In genomic region chr1:244048566-244049141, GRCh38 we compare ENCODE assay signal across 8 cellular contexts. TPM values are rescaled to one million over a fixed set of nuclear protein-coding genes. Genes with fewer than 3 reads are reported as not detected.
DNase-seq lines count a peak whose midpoint lies in the region; ATAC-seq and TF ChIP-seq lines count a peak whose summit lies in the region.

No MANE protein-coding gene starts in this region.

- peaks cover 8% of the 10 kb centered on the region for H3K9me3 Mint-ChIP-seq in glutamatergic neuron (ENCODE audit: unreplicated experiment)

- DNase-seq in GM06990 (ENCODE audit: extremely low read depth, insufficient read length) (no peak), MG63 (no peak), dorsolateral prefrontal cortex (no peak), posterior vena cava (ENCODE audit: low spot score) (peak; percentile 89), A172 (ENCODE audit: low spot score) (no peak), glutamatergic neuron (no peak)
- DNase-seq in stimulated activated CD4-positive, alpha-beta T cell treated with anti-CD3 and anti-CD28 coated beads, Interleukin-4, amount 100 ng/mL, for 24 hours: no peak

- H3K36me3 ChIP-seq in GM06990 (ENCODE audit: control insufficient read depth, insufficient read depth, low read length) (peaks cover under 1% of the 10 kb centered on the region; the same call in 1 of the 2 replicates), MG63 (no peaks in the 10 kb centered on the region)

- intact Hi-C loops in dorsolateral prefrontal cortex (cut with DNase I): loop anchor here (1.0 to 10.0 kb wide), 6 partner anchors 134 to 704 kb away; no protein-coding TSS in a partner anchor
- intact Hi-C loops in posterior vena cava (cut with DNase I): no loop called here

- H3K9me3 ChIP-seq in MG63: no peaks in the 10 kb centered on the region

- H3K27me3 Mint-ChIP-seq in glutamatergic neuron (ENCODE audit: unreplicated experiment): peaks cover 6% of the 10 kb centered on the region

- no peak for ATAC-seq in GM18873 (IDR thresholded peaks at IDR 0.05; ENCODE audit: low FRiP score, unreplicated experiment)

- no peaks in the 10 kb centered on the region for H3K27me3 ChIP-seq in GM06990 (replicated peaks; ENCODE audit: control insufficient read depth, insufficient read depth, low read length)
- peaks cover 45% of the 10 kb centered on the region for H3K27me3 ChIP-seq in MG63
- no peaks in the 10 kb centered on the region for H3K27me3 ChIP-seq in dorsolateral prefrontal cortex

- peaks cover 3% of the 10 kb centered on the region for H3K4me1 Mint-ChIP-seq in glutamatergic neuron (ENCODE audit: low read depth, unreplicated experiment)

- H3K27ac ChIP-seq in dorsolateral prefrontal cortex: peak overlapping the region in 56 of 59 donors; percentile 80 to 100 (median 96)

- no peak overlapping the region for H3K27ac Mint-ChIP-seq in glutamatergic neuron (ENCODE audit: unreplicated experiment)

- peaks cover 11% of the 10 kb centered on the region for H3K36me3 Mint-ChIP-seq in glutamatergic neuron (ENCODE audit: unreplicated experiment)

- TF ChIP-seq CTCF in GM06990 (IDR thresholded peaks at IDR 0.05; ENCODE audit: insufficient read depth, low read length, poor library complexity, severe bottlenecking) (no peak), dorsolateral prefrontal cortex (IDR thresholded peaks at IDR 0.05 in 54 of 56, conservative IDR thresholded peaks at IDR 0.05 in 2 of 56; ENCODE audit: low read depth in 1 of 56, partially characterized antibody in 56 of 56) (no peak), glutamatergic neuron (IDR thresholded peaks at IDR 0.05; ENCODE audit: partially characterized antibody, unreplicated experiment) (no peak)

- peak overlapping the region; percentile 77 for H3K4me3 ChIP-seq in GM06990 (replicated peaks; ENCODE audit: low read depth, low read length)
- peak overlapping the region; percentile 88; the same call in 1 of the 2 replicates for H3K4me3 ChIP-seq in MG63
- peak overlapping the region in 57 of 59 donors; percentile 44 to 99 (median 83) for H3K4me3 ChIP-seq in dorsolateral prefrontal cortex

- H3K4me3 Mint-ChIP-seq in glutamatergic neuron (ENCODE audit: unreplicated experiment): no peak overlapping the region

RNA-seq across cellular contexts. Expression of gene ZBTB18, which starts 2.4 kb away (rescaled TPM):
- 4.4 and 6.8 TPM in 2 replicates for total RNA-seq in MG63 (2014; rRNA removed; shearing (Covaris generic); ENCODE audit: low replicate concordance)
- total RNA-seq in dorsolateral prefrontal cortex: 100 to 1,000 TPM in 64 of 120 experiments, 10 to 100 TPM in 56; 44.0 to 166 (median 102) TPM
- 10 to 100 TPM in 1 of 2 donors, 1 to 10 TPM in 1; 8.8 to 11.7 TPM for total RNA-seq in posterior vena cava
- 24.5 and 28.8 TPM in 2 replicates for total RNA-seq in A172 (2014; rRNA removed; shearing (Covaris generic))
- 213 TPM for total RNA-seq in glutamatergic neuron (ENCODE audit: unreplicated experiment)

Comparison
In these comparisons a context has a peak if more than half of its experiments do, and no peak if none do; other contexts are left out.
1. intact Hi-C loops: an anchor here in dorsolateral prefrontal cortex (1.0 to 10.0 kb wide); none called in posterior vena cava.